Comparison of ENCODE assay signal across 17 cellular contexts in the genomic region with DNA sequence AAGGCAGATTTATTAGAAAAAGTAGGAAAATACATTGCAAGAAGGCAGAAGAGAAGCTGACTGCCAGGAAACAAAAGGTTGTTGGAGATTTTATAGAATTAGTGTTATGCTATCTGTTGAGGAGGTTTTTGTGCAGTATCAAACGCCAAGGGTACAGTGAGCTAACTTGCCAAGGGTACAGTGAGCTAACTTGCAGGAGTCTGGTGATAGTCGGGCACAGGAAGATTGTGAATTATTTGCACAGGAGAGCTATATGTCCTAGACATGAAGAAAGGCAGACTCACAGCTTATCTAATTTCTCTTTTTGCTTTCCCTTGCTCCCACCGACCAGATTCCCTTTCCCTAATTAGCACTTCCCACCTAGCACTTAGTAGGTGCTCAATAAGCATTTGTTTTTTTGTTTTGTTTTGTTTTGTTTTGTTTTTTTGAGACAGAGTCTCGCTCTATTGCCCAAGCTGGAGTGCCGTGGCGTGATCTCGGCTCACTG. TPM values are rescaled to one million over a fixed set of nuclear protein-coding genes. Genes with fewer than 3 reads are reported as not detected.
DNase-seq lines count a peak whose midpoint lies in the region; ATAC-seq and TF ChIP-seq lines count a peak whose summit lies in the region.
"Had no signal": no experiment of that assay in that cellular context is flagged by ENCODE, and none has a peak within 500 bp of the region (broad histone marks: within the 10 kb centered on the region; RNA-seq: fewer than 3 reads in every experiment).

No MANE protein-coding gene starts in this region.

- TF ChIP-seq POLR2A in transverse colon (IDR thresholded peaks at IDR 0.05), result no peak

- TF ChIP-seq EP300 in transverse colon (IDR thresholded peaks at IDR 0.05; ENCODE audit: low read depth), result no peak

- H3K4me1 Mint-ChIP-seq in activated T-cell treated with anti-CD3 and anti-CD28 coated beads, Interleukin-2, amount 50 U/mL, for 72 hours (ENCODE audit: low read depth), result peaks cover 82% of the 10 kb centered on the region
- H3K4me1 Mint-ChIP-seq in T-helper 17 cell, result peaks cover 73% of the 10 kb centered on the region

- TF ChIP-seq CTCF in hepatocyte (IDR thresholded peaks at IDR 0.05; ENCODE audit: poor library complexity), result no peak
- TF ChIP-seq CTCF in transverse colon (IDR thresholded peaks at IDR 0.05), result no peak

- peak overlapping the region; percentile 91 to 98 for H3K4me3 Mint-ChIP-seq in activated T-cell treated with anti-CD3 and anti-CD28 coated beads, Interleukin-2, amount 50 U/mL, for 72 hours
- H3K4me3 Mint-ChIP-seq in T-helper 17 cell, result peak overlapping the region; percentile 86

- WGBS in hepatocyte (ENCODE audit: low lambda C conversion rate, missing lambda C conversion rate), result 82% methylated on average over 7 of the region's 7 CpGs
- WGBS in transverse colon (ENCODE audit: low coverage in 1 of 2), 2 donors, result 53 to 59% methylated on average over 7 of the region's 7 CpGs

- H3K27ac Mint-ChIP-seq in activated T-cell treated with anti-CD3 and anti-CD28 coated beads, Interleukin-2, amount 50 U/mL, for 72 hours, result peak overlapping the region; percentile 98
- peak overlapping the region; percentile 100 for H3K27ac Mint-ChIP-seq in T-helper 17 cell

- H3K36me3 ChIP-seq in hepatocyte (replicated peaks; ENCODE audit: insufficient read depth, low read depth) (no peaks in the 10 kb centered on the region), transverse colon (no peaks in the 10 kb centered on the region)
- H3K36me3 ChIP-seq: ascending aorta, tibial nerve had no signal

- peak overlapping the region; percentile 51 for H3K4me2 ChIP-seq in hepatocyte
- H3K4me2 ChIP-seq: smooth muscle cell had no signal

- DNase-seq in activated T-cell treated with anti-CD3 and anti-CD28 coated beads, Interleukin-2, amount 50 U/mL, for 72 hours, result no peak
- DNase-seq in activated T-cell treated with anti-CD3 and anti-CD28 coated beads for 4 hours (no peak), T-helper 17 cell (no peak), hepatocyte (ENCODE audit: low spot score) (no peak), transverse colon (no peak), anterior cingulate cortex (lab: John Stamatoyannopoulos, UW) (no peak), substantia nigra (lab: John Stamatoyannopoulos, UW) (no peak)
- DNase-seq: DMS79, NCI-H1436 treated with DMSO at 0.1 percent for 48 hours, NCI-H446 treated with DMSO at 0.1 percent for 48 hours, T-helper 9 cell had no signal

- H3K4me1 ChIP-seq in hepatocyte (ENCODE audit: insufficient read depth) (peaks cover 42% of the 10 kb centered on the region), transverse colon (peaks cover 29 to 87% (median 58%) of the 10 kb centered on the region in 4 donors)

- no peaks in the 10 kb centered on the region for H3K9me3 ChIP-seq in T-helper 17 cell (ENCODE audit: control insufficient read depth, low read length, poor library complexity, severe bottlenecking)
- no peaks in the 10 kb centered on the region for H3K9me3 ChIP-seq in hepatocyte (ENCODE audit: low read depth)
- no peaks in the 10 kb centered on the region for H3K9me3 ChIP-seq in transverse colon
- H3K9me3 ChIP-seq: ascending aorta, tibial nerve had no signal

- no peak overlapping the region for H3K4me3 ChIP-seq in hepatocyte
- H3K4me3 ChIP-seq in transverse colon, result no peak overlapping the region
- H3K4me3 ChIP-seq: ascending aorta, lung, smooth muscle cell, tibial nerve had no signal

- H3K9me2 ChIP-seq in hepatocyte (replicated peaks; ENCODE audit: insufficient read depth), result no peaks in the 10 kb centered on the region

- no peak overlapping the region for H2AFZ ChIP-seq in hepatocyte

- in situ Hi-C loops in transverse colon (cut with MboI; ENCODE audit: low pct_ligation_motif_present in 1 of 4, low pct_unique_long_range_greater_than_20kb in 1 of 4, low sequenced_read_pairs in 3 of 4), result loop anchor here in 2 of 4 donors (10.0 kb wide), 1 partner anchor 166 kb away; no protein-coding TSS in a partner anchor

- intact Hi-C loops in transverse colon (cut with DNase I; ENCODE audit: low total_unique reads), result no loop called here

- H4K20me1 ChIP-seq in hepatocyte (ENCODE audit: insufficient read depth, poor library complexity, severe bottlenecking), result peaks cover 15% of the 10 kb centered on the region

- no peak for ATAC-seq in activated T-cell treated with anti-CD3 and anti-CD28 coated beads, Interleukin-2, amount 50 U/mL, for 72 hours (replicated peaks in 1 of 2)
- ATAC-seq in T-helper 17 cell, result no peak
- ATAC-seq in GM18909 (IDR thresholded peaks at IDR 0.05; ENCODE audit: poor library complexity, unreplicated experiment), result no peak

- peaks cover 25% of the 10 kb centered on the region for H3K79me2 ChIP-seq in hepatocyte

- peaks cover 1 to 8% of the 10 kb centered on the region in 2 donors for H3K36me3 Mint-ChIP-seq in activated T-cell treated with anti-CD3 and anti-CD28 coated beads, Interleukin-2, amount 50 U/mL, for 72 hours (ENCODE audit: insufficient read depth in 2 of 2)
- H3K36me3 Mint-ChIP-seq in T-helper 17 cell (ENCODE audit: low read depth), result peaks cover 3% of the 10 kb centered on the region

- no peaks in the 10 kb centered on the region for H3K27me3 Mint-ChIP-seq in activated T-cell treated with anti-CD3 and anti-CD28 coated beads, Interleukin-2, amount 50 U/mL, for 72 hours (ENCODE audit: low read depth)
- H3K27me3 Mint-ChIP-seq in T-helper 17 cell, result no peaks in the 10 kb centered on the region

- H3K27me3 ChIP-seq in hepatocyte (no peaks in the 10 kb centered on the region), transverse colon (no peaks in the 10 kb centered on the region)
- H3K27me3 ChIP-seq: ascending aorta, tibial nerve had no signal

- peak overlapping the region; percentile 55 for H3K27ac ChIP-seq in hepatocyte
- peak overlapping the region; percentile 84 to 92 (median 86) for H3K27ac ChIP-seq in transverse colon
- H3K27ac ChIP-seq in substantia nigra (ENCODE audit: low read depth, low read length, poor library complexity, severe bottlenecking), result no peak overlapping the region
- H3K27ac ChIP-seq: ascending aorta had no signal

- no peaks in the 10 kb centered on the region for H3K9me3 Mint-ChIP-seq in activated T-cell treated with anti-CD3 and anti-CD28 coated beads, Interleukin-2, amount 50 U/mL, for 72 hours

RNA-seq across cellular contexts. Expression of a gene that starts 2.7 kb away (rescaled TPM):
- 100 to 1,000 TPM; 200 to 267 TPM for total RNA-seq in activated T-cell treated with anti-CD3 and anti-CD28 coated beads, Interleukin-2, amount 50 U/mL, for 72 hours
- total RNA-seq in T-helper 17 cell (100 to 1,000 TPM; 188 to 208 TPM), hepatocyte (15.8 and 16.9 TPM in 2 replicates), transverse colon (100 to 1,000 TPM in 1 of 4 donors, 10 to 100 TPM in 3; 59.7 to 176 (median 73.4) TPM)
- 19.1 and 21.8 TPM in 2 replicates for polyA plus RNA-seq in hepatocyte

RNA-seq across cellular contexts. Expression of a gene that starts 30.6 kb away (rescaled TPM):
- not detected for total RNA-seq in activated T-cell treated with anti-CD3 and anti-CD28 coated beads, Interleukin-2, amount 50 U/mL, for 72 hours
- total RNA-seq in T-helper 17 cell (not detected), hepatocyte (0.40 TPM in 1 of 2 replicates, not detected in the other), transverse colon (not detected)
- 0.17 TPM in 1 of 2 replicates, not detected in the other for polyA plus RNA-seq in hepatocyte
- total RNA-seq: ascending aorta, osteocyte, smooth muscle cell, tibial nerve had no signal
- polyA plus RNA-seq: smooth muscle cell had no signal

RNA-seq across cellular contexts. Expression of a gene that starts 33.4 kb away (rescaled TPM):
- under 1 TPM; 0.53 to 0.72 TPM for total RNA-seq in activated T-cell treated with anti-CD3 and anti-CD28 coated beads, Interleukin-2, amount 50 U/mL, for 72 hours
- total RNA-seq in T-helper 17 cell (under 1 TPM; 0.82 to 0.91 TPM), hepatocyte (not detected in 2 replicates), transverse colon (10 to 100 TPM in 1 of 4 donors, not detected in 3; 20.2 TPM)
- not detected in 2 replicates for polyA plus RNA-seq in hepatocyte
- total RNA-seq: ascending aorta, osteocyte, smooth muscle cell had no signal
- polyA plus RNA-seq: smooth muscle cell had no signal

RNA-seq across cellular contexts. Expression of a gene that starts 47.2 kb away (rescaled TPM):
- total RNA-seq in activated T-cell treated with anti-CD3 and anti-CD28 coated beads, Interleukin-2, amount 50 U/mL, for 72 hours, result under 1 TPM; 0.14 to 0.17 TPM
- under 1 TPM in 1 of 2 donors, not detected in 1; 0.20 TPM for total RNA-seq in T-helper 17 cell
- total RNA-seq in hepatocyte, result not detected in 2 replicates
- polyA plus RNA-seq in hepatocyte, result 0.10 TPM in 1 of 2 replicates, not detected in the other
- not detected for total RNA-seq in transverse colon
- total RNA-seq: ascending aorta, lung, osteocyte, tibial nerve had no signal
- polyA plus RNA-seq: smooth muscle cell had no signal

RNA-seq across cellular contexts. Expression of a gene that starts 53.9 kb away (rescaled TPM):
- 1 to 10 TPM; 3.4 to 5.4 TPM for total RNA-seq in activated T-cell treated with anti-CD3 and anti-CD28 coated beads, Interleukin-2, amount 50 U/mL, for 72 hours
- total RNA-seq in T-helper 17 cell (under 1 TPM in 1 of 2 donors, not detected in 1; 0.13 TPM), hepatocyte (17.0 and 23.5 TPM in 2 replicates), transverse colon (1 to 10 TPM in 1 of 4 donors, under 1 TPM in 1, not detected in 2; 0.55 to 1.1 TPM)
- polyA plus RNA-seq in hepatocyte, result 19.1 and 22.6 TPM in 2 replicates
